ENCODE assay signal across 9 cellular contexts in the genomic region with DNA sequence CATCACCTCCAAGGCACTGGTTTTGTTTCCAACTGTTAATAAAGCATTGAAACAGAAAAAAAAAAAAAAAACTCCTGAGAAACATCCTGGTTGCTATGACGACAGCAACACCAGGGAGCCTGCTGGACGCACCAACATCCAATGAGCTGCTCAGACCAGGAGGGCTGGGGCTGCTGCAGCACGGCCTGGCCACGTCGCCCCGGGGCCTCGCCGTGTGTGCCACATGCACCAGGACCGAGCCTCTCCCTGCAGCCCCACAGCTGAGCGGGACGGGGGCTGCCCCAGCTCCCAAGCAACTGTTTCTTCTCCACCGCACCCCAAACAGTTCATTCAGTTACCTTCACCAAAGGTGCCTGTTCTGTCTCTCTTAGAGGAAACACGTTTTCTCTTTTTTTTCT. TPM values are rescaled to one million over a fixed set of nuclear protein-coding genes. Genes with fewer than 3 reads are reported as not detected.
DNase-seq lines count a peak whose midpoint lies in the region; ATAC-seq and TF ChIP-seq lines count a peak whose summit lies in the region.
"Had no signal": no experiment of that assay in that cellular context is flagged by ENCODE, and none has a peak within 500 bp of the region (broad histone marks: within the 10 kb centered on the region; RNA-seq: fewer than 3 reads in every experiment).

No MANE protein-coding gene starts in this region.

- H3K36me3 ChIP-seq in GM23248 (ENCODE audit: low read depth) (no peaks in the 10 kb centered on the region; the same call in 1 of the 2 replicates), left ventricle myocardium inferior (peaks cover 10% of the 10 kb centered on the region), thyroid gland (no peaks in the 10 kb centered on the region)

- H3K9me3 ChIP-seq in GM23248 (ENCODE audit: low read depth): no peaks in the 10 kb centered on the region
- H3K9me3 ChIP-seq in left ventricle myocardium inferior (replicated peaks): no peaks in the 10 kb centered on the region
- H3K9me3 ChIP-seq in thyroid gland: no peaks in the 10 kb centered on the region

- POLR2A ChIA-PET in activated B cell treated with CpG ODN at 0.5 μM for 24 hours (lab: Charles Lee): no interaction called here
- POLR2A ChIA-PET in activated CD4-positive, alpha-beta memory T cell treated with anti-CD3 and anti-CD28 coated beads for 36 hours (lab: Charles Lee): no interaction called here

- peak overlapping the region; percentile 95 for H3K27ac ChIP-seq in GM23248
- H3K27ac ChIP-seq in left ventricle myocardium inferior (replicated peaks): peak overlapping the region; percentile 73
- H3K27ac ChIP-seq in thyroid gland: no peak overlapping the region

- no peaks in the 10 kb centered on the region for H3K27me3 Mint-ChIP-seq in activated B cell treated with CpG ODN at 0.5 μM for 24 hours
- H3K27me3 Mint-ChIP-seq in activated CD4-positive, alpha-beta memory T cell treated with anti-CD3 and anti-CD28 coated beads for 36 hours: no peaks in the 10 kb centered on the region

- H3K4me1 ChIP-seq in GM23248 (ENCODE audit: insufficient read depth): peaks cover 17% of the 10 kb centered on the region
- H3K4me1 ChIP-seq in left ventricle myocardium inferior: peaks cover 23% of the 10 kb centered on the region
- H3K4me1 ChIP-seq in thyroid gland: peaks cover 9 to 13% of the 10 kb centered on the region in 2 donors

- intact Hi-C loops in activated B cell treated with CpG ODN at 0.5 μM for 24 hours (cut with micrococcal nuclease): no loop called here
- intact Hi-C loops in left ventricle myocardium inferior (cut with micrococcal nuclease): no loop called here
- intact Hi-C loops in posterior vena cava (cut with DNase I): no loop called here
- intact Hi-C loops in activated CD4-positive, alpha-beta memory T cell treated with anti-CD3 and anti-CD28 coated beads for 36 hours (cut with micrococcal nuclease): no loop called here
- intact Hi-C loops in thyroid gland (cut with DNase I): no loop called here

- peaks cover 12% of the 10 kb centered on the region for H3K4me1 Mint-ChIP-seq in activated B cell treated with CpG ODN at 0.5 μM for 24 hours
- H3K4me1 Mint-ChIP-seq in activated CD4-positive, alpha-beta memory T cell treated with anti-CD3 and anti-CD28 coated beads for 36 hours (ENCODE audit: low read depth): peaks cover 33% of the 10 kb centered on the region

- peaks cover 22% of the 10 kb centered on the region for H3F3A ChIP-seq in GM23248 (ENCODE audit: insufficient read depth)

- TF ChIP-seq CTCF in activated B cell treated with CpG ODN at 0.5 μM for 24 hours (IDR thresholded peaks at IDR 0.05) (no peak), left ventricle myocardium inferior (IDR thresholded peaks at IDR 0.05; ENCODE audit: borderline replicate concordance) (no peak), thyroid gland (IDR thresholded peaks at IDR 0.05) (no peak)

- H3K27ac Mint-ChIP-seq in activated B cell treated with CpG ODN at 0.5 μM for 24 hours: peak overlapping the region; percentile 42
- no peak overlapping the region for H3K27ac Mint-ChIP-seq in activated CD4-positive, alpha-beta memory T cell treated with anti-CD3 and anti-CD28 coated beads for 36 hours

- H3K27me3 ChIP-seq in GM23248 (replicated peaks; ENCODE audit: insufficient read depth) (no peaks in the 10 kb centered on the region), left ventricle myocardium inferior (ENCODE audit: low read depth) (no peaks in the 10 kb centered on the region), thyroid gland (no peaks in the 10 kb centered on the region)

- H3K9me2 ChIP-seq in GM23248 (ENCODE audit: insufficient read depth): no peaks in the 10 kb centered on the region

- H4K20me1 ChIP-seq in GM23248 (ENCODE audit: insufficient read depth): no peaks in the 10 kb centered on the region

- peak overlapping the region; percentile 82 for H3K9ac ChIP-seq in GM23248

- TF ChIP-seq POLR2A in thyroid gland (IDR thresholded peaks at IDR 0.05): no peak

- peak overlapping the region; percentile 44 for H3K4me3 ChIP-seq in GM23248
- H3K4me3 ChIP-seq in left ventricle myocardium inferior: no peak overlapping the region
- H3K4me3 ChIP-seq in thyroid gland (replicated peaks in 1 of 3): no peak overlapping the region

- no peaks in the 10 kb centered on the region for H3K9me3 Mint-ChIP-seq in activated B cell treated with CpG ODN at 0.5 μM for 24 hours
- no peaks in the 10 kb centered on the region for H3K9me3 Mint-ChIP-seq in activated CD4-positive, alpha-beta memory T cell treated with anti-CD3 and anti-CD28 coated beads for 36 hours

- WGBS in GM23248 (ENCODE audit: low coverage in 1 of 2, low lambda C conversion rate in 2 of 2, missing lambda C conversion rate in 2 of 2), 2 experiments: 66 to 68% methylated on average over 13 of the region's 13 CpGs
- 81 to 86% methylated on average over 13 of the region's 13 CpGs for WGBS in thyroid gland, 2 donors

- H3K4me3 Mint-ChIP-seq in activated B cell treated with CpG ODN at 0.5 μM for 24 hours: no peak overlapping the region
- no peak overlapping the region for H3K4me3 Mint-ChIP-seq in activated CD4-positive, alpha-beta memory T cell treated with anti-CD3 and anti-CD28 coated beads for 36 hours

- no peak for ATAC-seq in activated B cell treated with CpG ODN at 0.5 μM for 24 hours (ENCODE audit: low read depth)
- no peak for ATAC-seq in HG02798 (IDR thresholded peaks at IDR 0.05; ENCODE audit: poor library complexity, unreplicated experiment)

- H3K36me3 Mint-ChIP-seq in activated B cell treated with CpG ODN at 0.5 μM for 24 hours (ENCODE audit: low read depth): peaks cover 41% of the 10 kb centered on the region
- peaks cover 18% of the 10 kb centered on the region for H3K36me3 Mint-ChIP-seq in activated CD4-positive, alpha-beta memory T cell treated with anti-CD3 and anti-CD28 coated beads for 36 hours

- CTCF ChIA-PET in activated B cell treated with CpG ODN at 0.5 μM for 24 hours (lab: Charles Lee): no interaction called here
- CTCF ChIA-PET in activated CD4-positive, alpha-beta memory T cell treated with anti-CD3 and anti-CD28 coated beads for 36 hours (lab: Charles Lee): no interaction called here

- H3K4me2 ChIP-seq in GM23248 (ENCODE audit: unreplicated experiment): peak overlapping the region; percentile 70

- H2AFZ ChIP-seq in GM23248: no peak overlapping the region

- DNase-seq in GM23248 (peak; percentile 89), activated B cell treated with CpG ODN at 0.5 μM for 24 hours (no peak), left ventricle myocardium inferior (no peak), posterior vena cava (ENCODE audit: low spot score) (peak; percentile 79), glomerular visceral epithelial cell (ENCODE audit: extremely low spot score) (no peak), thyroid gland (no peak)
- no peak for DNase-seq in activated CD4-positive, alpha-beta memory T cell treated with anti-CD3 and anti-CD28 coated beads for 36 hours
- DNase-seq: stimulated activated CD4-positive, alpha-beta T cell treated with anti-CD3 and anti-CD28 coated beads, Interleukin-1b, Interleukin-23, amount 100 ng/mL, for 48 hours had no signal

- H3K79me2 ChIP-seq in GM23248 (ENCODE audit: insufficient read depth): peaks cover 94% of the 10 kb centered on the region

- in situ Hi-C loops in GM23248 (cut with MboI): no loop called here

RNA-seq across cellular contexts. Expression of a gene that starts 54.5 kb away (rescaled TPM):
- 36.7 and 46.2 TPM in 2 replicates for total RNA-seq in GM23248 (2014; rRNA removed; shearing (Covaris generic))
- 30.0 and 34.3 TPM in 2 replicates for polyA plus RNA-seq in GM23248 (2016; fragmentation: Nextera tagmentation; extraction: Ambion mirVana)
- total RNA-seq in activated B cell treated with CpG ODN at 0.5 μM for 24 hours: 17.5 and 20.4 TPM in 2 replicates
- 9.5 TPM for total RNA-seq in left ventricle myocardium inferior
- 10 to 100 TPM; 28.8 to 30.1 TPM for total RNA-seq in posterior vena cava
- 10 to 100 TPM; 45.9 to 49.3 TPM for total RNA-seq in activated CD4-positive, alpha-beta memory T cell treated with anti-CD3 and anti-CD28 coated beads for 36 hours
- total RNA-seq in thyroid gland: 10 to 100 TPM; 22.3 to 32.3 (median 25.5) TPM

Comparison
In these comparisons a context has a peak if more than half of its experiments do, and no peak if none do; other contexts are left out.
1. DNase-seq: peak in GM23248 (single experiment) and posterior vena cava (single experiment); none in activated B cell treated with CpG ODN at 0.5 μM for 24 hours (single experiment), left ventricle myocardium inferior (single experiment), glomerular visceral epithelial cell (single experiment), activated CD4-positive, alpha-beta memory T cell treated with anti-CD3 and anti-CD28 coated beads for 36 hours (single experiment) and thyroid gland (0 of 2).
2. H3K27ac ChIP-seq: peak in GM23248 (single experiment) and left ventricle myocardium inferior (single experiment); none in thyroid gland (0 of 3).